8 cellular contexts compared by ENCODE assay signal in genomic region chr9:113446323-113446740, GRCh38. TPM values are rescaled to one million over a fixed set of nuclear protein-coding genes. Genes with fewer than 3 reads are reported as not detected.
A peak's percentile ranks its signal among the peaks of the same experiment; 100 is the strongest.
DNase-seq lines count a peak whose midpoint lies in the region; ATAC-seq and TF ChIP-seq lines count a peak whose summit lies in the region.

No MANE protein-coding gene starts in this region.

- WGBS in spleen, 5 donors: 50 to 60% (median 56%) methylated on average over 3 of the region's 3 CpGs

- in situ Hi-C loops in G401 (cut with HindIII; ENCODE audit: low sequenced_read_pairs): no loop called here

- POLR2A ChIA-PET in AG04449 (lab: Yijun Ruan, JAX): interaction anchor here (0.9 to 1.4 kb wide), 2 partner anchors 133 to 148 kb away, joined by 3 read pairs; no protein-coding TSS in a partner anchor

- peak; percentile 13 for TF ChIP-seq CTCF in AG04449 (IDR thresholded peaks at IDR 0.05; ENCODE audit: insufficient read depth, low read length, missing control alignments)
- peak; percentile 30 to 75 (median 68) for TF ChIP-seq CTCF in spleen (IDR thresholded peaks at IDR 0.05 in 8 of 11, conservative IDR thresholded peaks at IDR 0.05 in 3 of 11)

- TF ChIP-seq POLR2A in spleen (IDR thresholded peaks at IDR 0.05): no peak

- CTCF ChIA-PET in AG04449 (lab: Yijun Ruan, JAX): interaction anchor here (0.6 to 10.1 kb wide), 52 partner anchors 8 to 586 kb away, joined by 3 to 482 read pairs (median 5); partner anchors contain the start of genes ALAD, C9orf43, POLE3 and RGS3

- H3K9me3 ChIP-seq in spleen: no peaks in the 10 kb centered on the region

- H3K4me1 ChIP-seq in spleen: peaks cover 0 to 14% (median 6%) of the 10 kb centered on the region in 6 donors

- H3K36me3 ChIP-seq in spleen: no peaks in the 10 kb centered on the region

- ATAC-seq in HG03025 (IDR thresholded peaks at IDR 0.05; ENCODE audit: low FRiP score, unreplicated experiment) (no peak), HG02981 (IDR thresholded peaks at IDR 0.05; ENCODE audit: unreplicated experiment) (no peak)

- H3K4me3 ChIP-seq in AG04449 (ENCODE audit: low read depth, low read length) (no peak overlapping the region), spleen (no peak overlapping the region)

- no peak for DNase-seq in AG04449 (ENCODE audit: low read depth, low spot score)
- peak; percentile 76 for DNase-seq in G401 (ENCODE audit: low spot score)
- peak; percentile 11 for DNase-seq in NCI-H146 treated with DMSO at 0.1 percent for 48 hours (lab: John Stamatoyannopoulos, UW; ENCODE audit: unreplicated experiment)
- DNase-seq in astrocyte of the hippocampus (ENCODE audit: low read depth, low spot score): peak; percentile 60
- DNase-seq in hepatic stellate cell (ENCODE audit: low spot score): peak; percentile 59
- no peak for DNase-seq in spleen

- H3K27ac ChIP-seq in spleen: peak overlapping the region in 2 of 8 donors; percentile 13 to 15

- intact Hi-C loops in spleen (cut with DNase I; ENCODE audit: low total_unique reads): loop anchor here (2.0 to 5.0 kb wide), 2 partner anchors 146 to 212 kb away; no protein-coding TSS in a partner anchor

- no peaks in the 10 kb centered on the region for H3K27me3 ChIP-seq in spleen (replicated peaks in 1 of 7)

RNA-seq across cellular contexts. Expression of gene RGS3, which starts 17.2 kb away (rescaled TPM):
- 117 and 144 TPM in 2 replicates for total RNA-seq in G401 (2014; rRNA removed; shearing (Covaris generic))
- 100 to 1,000 TPM in 1 of 7 donors, 10 to 100 TPM in 6; 63.2 to 122 (median 84.4) TPM for total RNA-seq in spleen
- 10 to 100 TPM; 17.5 to 48.3 (median 26.5) TPM for polyA plus RNA-seq in spleen

RNA-seq across cellular contexts. Expression of gene C9orf43, which starts 35.8 kb away (rescaled TPM):
- 1.3 TPM in 1 of 2 replicates, not detected in the other for total RNA-seq in G401 (2014; rRNA removed; shearing (Covaris generic))
- under 1 TPM in 5 of 7 donors, not detected in 2; 0.37 to 0.92 (median 0.46) TPM for total RNA-seq in spleen
- polyA plus RNA-seq in spleen: under 1 TPM; 0.27 to 0.59 (median 0.48) TPM

RNA-seq across cellular contexts. Expression of gene POLE3, which starts 35.9 kb away (rescaled TPM):
- 94.5 and 116 TPM in 2 replicates for total RNA-seq in G401 (2014; rRNA removed; shearing (Covaris generic))
- total RNA-seq in spleen: 10 to 100 TPM; 29.3 to 53.0 (median 36.9) TPM
- 10 to 100 TPM; 30.6 to 45.6 (median 44.5) TPM for polyA plus RNA-seq in spleen

RNA-seq across cellular contexts. Expression of gene ALAD, which starts 45.2 kb away (rescaled TPM):
- 11.3 and 13.7 TPM in 2 replicates for total RNA-seq in G401 (2014; rRNA removed; shearing (Covaris generic))
- total RNA-seq in spleen: 10 to 100 TPM; 19.3 to 31.1 (median 29.5) TPM
- 10 to 100 TPM; 14.4 to 21.7 (median 15.9) TPM for polyA plus RNA-seq in spleen

Comparison
In these comparisons a context has a peak if more than half of its experiments do, and no peak if none do; other contexts are left out.
1. DNase-seq: peak in G401 (single experiment), NCI-H146 treated with DMSO at 0.1 percent for 48 hours (single experiment), astrocyte of the hippocampus (single experiment) and hepatic stellate cell (single experiment); none in AG04449 (single experiment) and spleen (single experiment).